In the genomic region with DNA sequence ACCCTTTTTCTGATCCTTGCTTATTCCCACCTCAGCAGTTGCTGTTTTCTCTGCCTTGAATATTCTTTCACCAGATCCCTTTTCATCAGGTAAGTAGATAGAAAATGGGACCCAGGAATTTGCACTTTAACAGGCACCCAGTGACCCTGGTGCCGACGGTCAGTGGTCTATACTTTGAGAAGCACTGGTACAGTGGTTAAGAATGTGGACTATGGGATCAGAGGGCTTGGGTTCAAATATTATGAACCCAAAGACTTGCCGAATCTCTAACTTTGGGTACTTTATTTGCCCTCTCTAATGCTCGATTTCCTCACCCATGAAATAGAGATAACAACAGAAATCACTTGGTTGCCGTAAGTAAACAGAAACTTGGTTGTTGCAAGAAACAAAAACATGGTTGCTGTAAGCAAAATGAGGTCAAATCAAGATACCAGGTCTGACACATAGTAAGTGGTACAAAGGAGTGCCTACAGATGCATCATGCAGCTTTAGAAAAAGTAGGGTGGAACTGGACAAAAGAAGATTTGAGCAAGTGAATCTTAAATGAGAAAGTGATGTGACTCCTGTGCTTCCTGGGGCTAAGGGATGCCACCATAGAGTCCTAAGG, we compare ENCODE assay signal across 27 cellular contexts.
"Had no signal": no experiment of that assay in that cellular context is flagged by ENCODE, and none has a peak within 500 bp of the region (broad histone marks: within the 10 kb centered on the region; RNA-seq: fewer than 3 reads in every experiment).

No MANE protein-coding gene starts in this region.

- H3K36me3 Mint-ChIP-seq: stimulated activated naive B cell treated with anti-CD40 and anti-IgM and Interleukin-4, amounts not matched to agents 10 μg/mL and 1 μg/mL and 100 μg/mL, for 72 hours; T-cell had no signal

- H3K27ac ChIP-seq: adrenal gland, colonic mucosa, dorsolateral prefrontal cortex, esophagus muscularis mucosa, gastrocnemius medialis, testis had no signal

- DNase-seq: activated CD4-positive, alpha-beta T cell treated with anti-CD3 and anti-CD28 coated beads, Interleukin-2, amount 50 U/mL, for 4 hours; activated CD8-positive, alpha-beta memory T cell treated with anti-CD3 and anti-CD28 coated beads for 24 hours; activated CD8-positive, alpha-beta memory T cell treated with anti-CD3 and anti-CD28 coated beads, Interleukin-2, amount 50 U/mL, for 4 hours; activated effector memory CD4-positive, alpha-beta T cell treated with Interleukin-2 at 50 U/mL for 16 hours; activated naive CD4-positive, alpha-beta T cell treated with anti-CD3 and anti-CD28 coated beads, Interleukin-2, amount 50 U/mL, for 16 hours; activated T-cell treated with anti-CD3 and anti-CD28 coated beads, Interleukin-2, amount 50 U/mL, for 48 hours; adrenal gland; colonic mucosa; dorsolateral prefrontal cortex; effector memory CD8-positive, alpha-beta T cell; gastrocnemius medialis; hypothalamus; naive thymus-derived CD4-positive, alpha-beta T cell; occipital lobe; posterior cingulate gyrus; stimulated activated CD4-positive, alpha-beta T cell treated with anti-CD3 and anti-CD28 coated beads, Interleukin-15, amount 100 ng/mL, for 24 hours; stimulated activated naive B cell treated with anti-CD40 and anti-IgM and Interleukin-4, amounts not matched to agents 10 μg/mL and 1 μg/mL and 100 μg/mL, for 72 hours; T-cell; testis had no signal

- H3K9me3 ChIP-seq: adrenal gland, colonic mucosa, esophagus muscularis mucosa, gastrocnemius medialis, testis had no signal

- H3K4me1 ChIP-seq: adrenal gland, colonic mucosa, gastrocnemius medialis, testis had no signal

- H3K9me3 Mint-ChIP-seq: effector memory CD8-positive, alpha-beta T cell; stimulated activated naive B cell treated with anti-CD40 and anti-IgM and Interleukin-4, amounts not matched to agents 10 μg/mL and 1 μg/mL and 100 μg/mL, for 72 hours; T-cell had no signal

- H3K36me3 ChIP-seq: adrenal gland, colonic mucosa, esophagus muscularis mucosa, gastrocnemius medialis had no signal

- H3K4me1 Mint-ChIP-seq: neural crest cell, T-cell had no signal

- FAIRE-seq: bronchial epithelial cell, endothelial cell of umbilical vein, islet of Langerhans, small intestine had no signal

- H3K27me3 ChIP-seq: adrenal gland, colonic mucosa, dorsolateral prefrontal cortex, esophagus muscularis mucosa, gastrocnemius medialis, testis had no signal

- H3K4me3 ChIP-seq: adrenal gland, colonic mucosa, dorsolateral prefrontal cortex, esophagus muscularis mucosa, gastrocnemius medialis, testis had no signal

- H3K27ac Mint-ChIP-seq: effector memory CD8-positive, alpha-beta T cell; naive thymus-derived CD4-positive, alpha-beta T cell; stimulated activated naive B cell treated with anti-CD40 and anti-IgM and Interleukin-4, amounts not matched to agents 10 μg/mL and 1 μg/mL and 100 μg/mL, for 72 hours; T-cell; T-helper 2 cell treated with Interferon-gamma antibody and Interleukin-4, amounts not matched to agents 5 μg/mL and 100 μg/mL, for 36 hours had no signal

- H3K27me3 Mint-ChIP-seq: effector memory CD8-positive, alpha-beta T cell; stimulated activated naive B cell treated with anti-CD40 and anti-IgM and Interleukin-4, amounts not matched to agents 10 μg/mL and 1 μg/mL and 100 μg/mL, for 72 hours had no signal

- ATAC-seq: effector memory CD8-positive, alpha-beta T cell; gastrocnemius medialis; naive thymus-derived CD4-positive, alpha-beta T cell; sciatic nerve; stimulated activated naive B cell treated with anti-CD40 and anti-IgM and Interleukin-4, amounts not matched to agents 10 μg/mL and 1 μg/mL and 100 μg/mL, for 72 hours; T-cell had no signal

- H3K4me3 Mint-ChIP-seq: effector memory CD8-positive, alpha-beta T cell; naive thymus-derived CD4-positive, alpha-beta T cell; neural crest cell; stimulated activated naive B cell treated with anti-CD40 and anti-IgM and Interleukin-4, amounts not matched to agents 10 μg/mL and 1 μg/mL and 100 μg/mL, for 72 hours; T-cell; T-helper 2 cell treated with Interferon-gamma antibody and Interleukin-4, amounts not matched to agents 5 μg/mL and 100 μg/mL, for 36 hours had no signal
